ENCODE assay signal across 18 cellular contexts in the genomic region with DNA sequence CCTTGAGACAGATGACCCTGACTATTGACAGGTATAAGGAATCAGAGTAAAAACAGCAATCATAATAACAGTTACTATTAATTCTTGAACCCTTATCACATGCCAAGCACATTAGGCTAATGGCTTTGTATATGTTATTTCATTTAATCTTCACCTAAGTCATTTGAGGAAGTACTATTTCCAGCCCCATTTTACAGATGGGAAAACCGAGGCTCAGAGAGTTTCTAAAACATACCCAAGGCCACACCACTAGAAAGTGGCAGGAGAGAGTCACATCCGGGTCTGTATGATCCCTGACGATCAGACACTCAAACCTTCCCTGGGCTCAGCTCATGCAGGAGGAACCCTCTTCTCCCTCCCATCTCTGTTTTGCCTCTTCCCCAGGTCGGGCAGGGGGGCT.
A peak's percentile ranks its signal among the peaks of the same experiment; 100 is the strongest.
DNase-seq lines count a peak whose midpoint lies in the region; ATAC-seq, FAIRE-seq and TF ChIP-seq lines count a peak whose summit lies in the region.
"Had no signal": no experiment of that assay in that cellular context is flagged by ENCODE, and none has a peak within 500 bp of the region (broad histone marks: within the 10 kb centered on the region; RNA-seq: fewer than 3 reads in every experiment).

No MANE protein-coding gene starts in this region.

- H3K9ac ChIP-seq in HepG2 (ENCODE audit: insufficient read depth, low read depth, low read length) = no peak overlapping the region
- H3K9ac ChIP-seq: BLaER1 treated with 17β-estradiol and CSF1 and Interleukin-3, amounts not matched to agents 10 nM and 100 nM had no signal

- H3K36me3 Mint-ChIP-seq in brain = no peaks in the 10 kb centered on the region
- H3K36me3 Mint-ChIP-seq: CD8-positive, alpha-beta T cell had no signal

- H3K4me1 ChIP-seq in HepG2 (ENCODE audit: insufficient read depth, low read length) (peaks cover 6% of the 10 kb centered on the region), right lobe of liver (no peaks in the 10 kb centered on the region)
- H3K4me1 ChIP-seq: A549, Caco-2 had no signal

- TF ChIP-seq CTCF in HepG2 (CRISPR knock-in tag; IDR thresholded peaks at IDR 0.05) = no peak
- TF ChIP-seq CTCF in right lobe of liver (IDR thresholded peaks at IDR 0.05) = no peak
- TF ChIP-seq CTCF in brain (conservative IDR thresholded peaks at IDR 0.05) = no peak

- BruUV-seq in HepG2 (replicated peaks; lab: Mats Ljungman, UMichigan) = no TSS peak

- TF ChIP-seq RAD21 in HepG2 (CRISPR knock-in tag; IDR thresholded peaks at IDR 0.05) = no peak

- TF ChIP-seq EP300 in HepG2 (IDR thresholded peaks at IDR 0.05; ENCODE audit: low read depth in 2 of 2, low read length in 2 of 2) = no peak
- TF ChIP-seq EP300 in HepG2 (CRISPR knock-in tag; IDR thresholded peaks at IDR 0.05; ENCODE audit: borderline replicate concordance) = no peak

- H3K27me3 Mint-ChIP-seq in brain = peaks cover 6% of the 10 kb centered on the region

- no peaks in the 10 kb centered on the region for H3K36me3 ChIP-seq in HepG2 (replicated peaks in 1 of 2; ENCODE audit: control insufficient read depth in 1 of 2, insufficient read depth in 2 of 2, low read length in 2 of 2)
- no peaks in the 10 kb centered on the region for H3K36me3 ChIP-seq in right lobe of liver
- H3K36me3 ChIP-seq: BLaER1 treated with 17β-estradiol and CSF1 and Interleukin-3, amounts not matched to agents 10 nM and 100 nM had no signal

- H3K4me3 ChIP-seq in HepG2 (replicated peaks in 1 of 3; ENCODE audit: insufficient read depth in 1 of 3, low read depth in 2 of 3, low read length in 3 of 3) (no peak overlapping the region), right lobe of liver (no peak overlapping the region)
- H3K4me3 ChIP-seq: A549; BLaER1 treated with 17β-estradiol and CSF1 and Interleukin-3, amounts not matched to agents 10 nM and 100 nM had no signal

- peaks cover 15% of the 10 kb centered on the region for H3K4me1 Mint-ChIP-seq in brain
- H3K4me1 Mint-ChIP-seq: B cell had no signal

- no peak overlapping the region for H3K4me2 ChIP-seq in HepG2 (ENCODE audit: low read depth, low read length)
- H3K4me2 ChIP-seq: A549 had no signal

- no peak overlapping the region for H3K27ac ChIP-seq in HepG2 (ENCODE audit: extremely low read length, insufficient read depth, low read length)
- H3K27ac ChIP-seq in right lobe of liver = no peak overlapping the region
- H3K27ac ChIP-seq: 22Rv1; A549; BLaER1 treated with 17β-estradiol and CSF1 and Interleukin-3, amounts not matched to agents 10 nM and 100 nM; C4-2B had no signal

- in situ Hi-C loops in HepG2 (cut with HindIII; ENCODE audit: extremely low pct_ligation_motif_present, low pct_unique_long_range_greater_than_20kb) = no loop called here

- H2AFZ ChIP-seq in HepG2 (ENCODE audit: low read length) = no peak overlapping the region

- CTCF ChIA-PET in HepG2 (lab: Yijun Ruan, JAX; ENCODE audit: low intra/inter-chr PET ratio, low total read pairs) = no interaction called here

- 50% methylated on average over 4 of the region's 4 CpGs for WGBS in HepG2 (ENCODE audit: low lambda C conversion rate)
- WGBS in right lobe of liver (ENCODE audit: insufficient coverage, low coverage, low lambda C conversion rate, missing lambda C conversion rate) = 51% methylated on average over 4 of the region's 4 CpGs

- FAIRE-seq in HepG2 (lab: Jason Lieb, UNC) = no peak
- FAIRE-seq: A549, D721Med, G401.6, GM12891 had no signal

- H3K27ac Mint-ChIP-seq in brain = peak overlapping the region in 4 of 5 experiments; percentile 62 to 95 (median 81)
- H3K27ac Mint-ChIP-seq: B cell; CD4-positive, alpha-beta T cell; CD8-positive, alpha-beta T cell had no signal

- ATAC-seq in HepG2 (no peak), right lobe of liver (no peak), GM18519 (IDR thresholded peaks at IDR 0.05; ENCODE audit: low FRiP score, unreplicated experiment) (no peak)
- ATAC-seq: A549; CD8-positive, alpha-beta T cell had no signal

- POLR2A ChIA-PET in HepG2 (lab: Yijun Ruan, JAX) = interaction anchor here (1.2 kb wide), 1 partner anchor 10 kb away, joined by 5 read pairs; no protein-coding TSS in a partner anchor

- H3K4me3 Mint-ChIP-seq in brain = no peak overlapping the region
- H3K4me3 Mint-ChIP-seq: B cell; CD4-positive, alpha-beta T cell; CD8-positive, alpha-beta T cell had no signal

- intact Hi-C loops in HepG2 (cut with micrococcal nuclease; ENCODE audit: unreplicated experiment) (no loop called here), right lobe of liver (cut with DNase I) (no loop called here)

- H3K9me3 Mint-ChIP-seq in brain = peaks cover 3 to 13% (median 9%) of the 10 kb centered on the region in 5 experiments
- H3K9me3 Mint-ChIP-seq: CD4-positive, alpha-beta T cell; CD8-positive, alpha-beta T cell had no signal

- H3K9me3 ChIP-seq in HepG2 (ENCODE audit: low read length) = no peaks in the 10 kb centered on the region
- no peaks in the 10 kb centered on the region for H3K9me3 ChIP-seq in right lobe of liver

- TF ChIP-seq POLR2A in HepG2 (IDR thresholded peaks at IDR 0.05; ENCODE audit: insufficient read depth in 1 of 2, low read depth in 2 of 2, low read length in 2 of 2) = no peak
- TF ChIP-seq POLR2A in right lobe of liver (IDR thresholded peaks at IDR 0.05) = no peak

- H3K79me2 ChIP-seq in HepG2 (ENCODE audit: insufficient read depth, low read length) = no peaks in the 10 kb centered on the region

- DNase-seq in HepG2 (ENCODE audit: low spot score) (no peak), right lobe of liver (no peak), NCI-H774 (lab: John Stamatoyannopoulos, UW) (no peak)
- DNase-seq: AML-193; Caco-2; CD4-positive, alpha-beta T cell; CD8-positive, alpha-beta T cell; GF-D8 had no signal

- no peaks in the 10 kb centered on the region for H3K27me3 ChIP-seq in HepG2 (ENCODE audit: control insufficient read depth in 1 of 2, insufficient read depth in 2 of 2, low read length in 2 of 2)
- no peaks in the 10 kb centered on the region for H3K27me3 ChIP-seq in right lobe of liver
- H3K27me3 ChIP-seq: BLaER1 treated with 17β-estradiol and CSF1 and Interleukin-3, amounts not matched to agents 10 nM and 100 nM had no signal

- no peaks in the 10 kb centered on the region for H4K20me1 ChIP-seq in HepG2 (ENCODE audit: insufficient read depth, low read length)
- H4K20me1 ChIP-seq: BLaER1 treated with 17β-estradiol and CSF1 and Interleukin-3, amounts not matched to agents 10 nM and 100 nM had no signal

TF ChIP-seq in HepG2, 621 proteins besides CTCF, POLR2A, EP300 and RAD21:
- TF ChIP-seq CEBPB (IDR thresholded peaks at IDR 0.05; ENCODE audit: borderline replicate concordance, low read depth, low read length) (no peak), ZNF629 (CRISPR knock-in tag; conservative IDR thresholded peaks at IDR 0.05) (peak; percentile 81)
